ENCODE assay signal across 8 cellular contexts in the genomic region with DNA sequence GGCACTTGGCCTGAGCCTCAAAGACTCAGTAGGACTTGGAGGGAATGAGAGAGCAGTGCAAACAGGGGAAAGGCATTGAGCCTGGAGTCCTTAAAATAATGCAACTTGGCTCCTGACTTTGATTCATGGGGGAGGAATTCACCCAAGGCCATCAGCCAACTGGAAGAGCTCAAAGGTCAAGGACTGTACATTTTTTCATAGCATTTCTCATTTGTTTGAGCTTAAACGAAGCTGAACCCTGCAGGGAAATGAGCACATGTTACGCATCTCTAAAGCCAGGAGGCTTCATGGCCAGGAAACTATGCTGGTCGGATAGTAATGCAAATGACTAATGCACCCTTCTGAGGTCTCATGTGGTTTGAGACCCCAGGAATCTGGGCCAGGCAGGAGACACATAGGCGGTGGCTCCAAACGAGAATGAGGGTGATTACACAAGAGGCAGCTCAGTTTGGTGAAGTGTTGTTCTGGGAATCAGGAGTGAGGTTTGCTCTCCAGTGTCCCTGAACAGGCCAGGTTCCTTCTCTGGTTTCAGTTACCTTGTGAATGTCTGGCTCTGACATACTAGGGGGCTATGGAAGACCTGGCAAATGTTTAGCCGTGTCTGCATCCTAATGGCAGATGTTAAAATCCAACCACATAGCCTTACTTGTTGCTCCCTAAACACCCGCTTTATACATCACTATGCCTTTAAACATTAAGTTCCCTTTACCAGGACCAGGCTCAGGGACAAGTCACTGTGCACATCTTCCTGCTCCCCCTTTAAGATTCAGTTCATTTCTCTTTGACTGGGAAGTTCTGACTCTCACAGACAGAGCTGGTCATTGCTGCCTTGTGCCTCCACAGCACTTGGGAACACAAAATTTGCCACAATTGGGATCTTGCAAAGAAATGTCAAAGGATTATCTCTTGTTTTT.
DNase-seq lines count a peak whose midpoint lies in the region; ATAC-seq, FAIRE-seq and TF ChIP-seq lines count a peak whose summit lies in the region.

No MANE protein-coding gene starts in this region.

- H3K9me3 ChIP-seq in RWPE2 (ENCODE audit: severe bottlenecking) (no peaks in the 10 kb centered on the region), gastroesophageal sphincter (no peaks in the 10 kb centered on the region), prostate gland (no peaks in the 10 kb centered on the region), kidney (ENCODE audit: control insufficient read depth in 1 of 2, low read length in 2 of 2) (no peaks in the 10 kb centered on the region), A673 (ENCODE audit: low read depth, low read length, poor library complexity, severe bottlenecking) (no peaks in the 10 kb centered on the region)

- H3K9ac ChIP-seq in kidney (ENCODE audit: low read length in 2 of 2) = no peak overlapping the region

- TF ChIP-seq CTCF in RWPE2 (IDR thresholded peaks at IDR 0.05; ENCODE audit: poor library complexity, severe bottlenecking) (no peak), gastroesophageal sphincter (IDR thresholded peaks at IDR 0.05) (peak in 1 of 4 experiments; percentile 3), prostate gland (IDR thresholded peaks at IDR 0.05) (no peak), kidney (IDR thresholded peaks at IDR 0.05; ENCODE audit: borderline replicate concordance, extremely low read depth, insufficient read depth) (no peak), A673 (conservative IDR thresholded peaks at IDR 0.05; ENCODE audit: low read depth, low read length) (no peak)

- CTCF ChIA-PET in A673 (lab: Charles Lee) = no interaction called here

- FAIRE-seq in kidney (lab: Jason Lieb, UNC) = no peak

- H3K36me3 ChIP-seq in RWPE2 (ENCODE audit: low read depth) = no peaks in the 10 kb centered on the region
- no peaks in the 10 kb centered on the region for H3K36me3 ChIP-seq in gastroesophageal sphincter
- no peaks in the 10 kb centered on the region for H3K36me3 ChIP-seq in prostate gland
- H3K36me3 ChIP-seq in kidney (ENCODE audit: control insufficient read depth in 1 of 2, insufficient read depth in 2 of 2, low read length in 2 of 2) = no peaks in the 10 kb centered on the region
- no peaks in the 10 kb centered on the region for H3K36me3 ChIP-seq in A673 (ENCODE audit: insufficient read depth, low read length, poor library complexity, severe bottlenecking)

- H3K4me1 ChIP-seq in RWPE2 (ENCODE audit: insufficient read depth, poor library complexity, severe bottlenecking) (peaks cover 20% of the 10 kb centered on the region), gastroesophageal sphincter (peaks cover 19 to 59% (median 21%) of the 10 kb centered on the region in 3 donors), prostate gland (replicated peaks) (no peaks in the 10 kb centered on the region), kidney (ENCODE audit: control insufficient read depth in 1 of 2, insufficient read depth in 1 of 2, low read depth in 1 of 2, low read length in 2 of 2) (peaks cover 0 to 6% of the 10 kb centered on the region in 2 donors), A673 (ENCODE audit: insufficient read depth, low read length, poor library complexity, severe bottlenecking) (no peaks in the 10 kb centered on the region)

- POLR2A ChIA-PET in A673 (lab: Charles Lee; ENCODE audit: low non-redundant PET) = no interaction called here

- intact Hi-C loops in prostate gland (cut with DNase I) = loop anchor here (5.0 kb wide), 1 partner anchor 337 kb away; no protein-coding TSS in a partner anchor
- intact Hi-C loops in kidney (cut with DNase I) = no loop called here
- intact Hi-C loops in A673 (cut with micrococcal nuclease; ENCODE audit: unreplicated experiment) = no loop called here

- no peak for TF ChIP-seq POLR2A in gastroesophageal sphincter (IDR thresholded peaks at IDR 0.05)
- no peak for TF ChIP-seq POLR2A in prostate gland (IDR thresholded peaks at IDR 0.05)

- no TSS peak for BruUV-seq in A673 (replicated peaks; lab: Mats Ljungman, UMichigan)

- H3K27me3 ChIP-seq in RWPE2 (ENCODE audit: insufficient read depth, poor library complexity, severe bottlenecking) (no peaks in the 10 kb centered on the region), gastroesophageal sphincter (no peaks in the 10 kb centered on the region), prostate gland (replicated peaks; ENCODE audit: insufficient read depth) (no peaks in the 10 kb centered on the region), A673 (replicated peaks; ENCODE audit: insufficient read depth, low read depth, low read length, poor library complexity) (no peaks in the 10 kb centered on the region)

- H3K4me3 ChIP-seq in RWPE2 (ENCODE audit: severe bottlenecking) (no peak overlapping the region), gastroesophageal sphincter (no peak overlapping the region), prostate gland (no peak overlapping the region), kidney (ENCODE audit: low read length in 2 of 2) (no peak overlapping the region), A673 (ENCODE audit: low read depth, low read length, poor library complexity, severe bottlenecking) (no peak overlapping the region)

- ATAC-seq in RWPE2 (ENCODE audit: low read depth) (peak; percentile 95), gastroesophageal sphincter (peak; percentile 97), HG03039 (IDR thresholded peaks at IDR 0.05; ENCODE audit: unreplicated experiment) (no peak)

- peak overlapping the region; percentile 95 for H3K27ac ChIP-seq in RWPE2 (ENCODE audit: poor library complexity, severe bottlenecking)
- H3K27ac ChIP-seq in gastroesophageal sphincter = peak overlapping the region; percentile 78 to 90 (median 83)
- H3K27ac ChIP-seq in prostate gland = peak overlapping the region; percentile 18 to 53
- H3K27ac ChIP-seq in kidney (ENCODE audit: low read depth in 2 of 2, low read length in 2 of 2) = peak overlapping the region in 1 of 2 donors; percentile 1
- H3K27ac ChIP-seq in A673 (ENCODE audit: low read depth, low read length, poor library complexity, severe bottlenecking) = no peak overlapping the region

- TF ChIP-seq EP300 in gastroesophageal sphincter (IDR thresholded peaks at IDR 0.05) = no peak

- WGBS in gastroesophageal sphincter (ENCODE audit: low coverage in 1 of 2), 2 donors = 19 to 48% methylated on average over 2 to 7 of the region's 7 CpGs
- 62% methylated on average over 7 of the region's 7 CpGs for WGBS in prostate gland

- DNase-seq in DMS79 treated with DMSO at 0.1 percent for 48 hours (lab: John Stamatoyannopoulos, UW) (peak; percentile 43), RWPE2 (ENCODE audit: low spot score) (peak; percentile 88), prostate gland (ENCODE audit: low spot score) (no peak), putamen (ENCODE audit: low spot score) (no peak), kidney (no peak), A673 (ENCODE audit: low spot score) (no peak)

Comparison
In these comparisons a context has a peak if more than half of its experiments do, and no peak if none do; other contexts are left out.
1. DNase-seq: peak in DMS79 treated with DMSO at 0.1 percent for 48 hours (single experiment) and RWPE2 (single experiment); none in prostate gland (single experiment), putamen (single experiment), kidney (single experiment) and A673 (single experiment).